Comparison of ENCODE assay signal across 22 cellular contexts in genomic region chr15:81175496-81175895, GRCh38. TPM values are rescaled to one million over a fixed set of nuclear protein-coding genes. Genes with fewer than 3 reads are reported as not detected.
"Had no signal": no experiment of that assay in that cellular context is flagged by ENCODE, and none has a peak within 500 bp of the region (broad histone marks: within the 10 kb centered on the region; RNA-seq: fewer than 3 reads in every experiment).

No MANE protein-coding gene starts in this region.

- DNase-seq: Karpas-422, KG1, MG63, NCI-H1092, NCI-H1105 treated with DMSO at 0.1 percent for 48 hours, NCI-H1417 treated with DMSO at 0.1 percent for 48 hours, NCI-H146, NCI-H1694 treated with DMSO at 0.1 percent for 48 hours, NCI-H1930, NCI-H2081 treated with DMSO at 0.1 percent for 48 hours, NCI-H2171, NCI-H226, NCI-H446, NCI-H510A, NCI-H524 treated with DMSO at 0.1 percent for 48 hours, NCI-H69, NCI-H774, RPMI8226, SIG-M5 had no signal

- H3K9me3 ChIP-seq: MG63, SJSA1 had no signal

- H3K27ac ChIP-seq: SJSA1, SK-N-MC had no signal

- H3K4me3 ChIP-seq: MG63, SJSA1, SK-N-MC had no signal

- H3K27me3 ChIP-seq: MG63, SJSA1 had no signal

- H3K4me1 ChIP-seq: SJSA1 had no signal

- H3K36me3 ChIP-seq: MG63, SJSA1 had no signal

- FAIRE-seq: RCC 7860 had no signal

RNA-seq across cellular contexts. Expression of gene IL16, which starts 21.2 kb away (rescaled TPM):
- total RNA-seq: SJSA1 had no signal

RNA-seq across cellular contexts. Expression of gene CFAP161, which starts 41.4 kb away (rescaled TPM):
- total RNA-seq: SJSA1 had no signal
